Comparison of ENCODE assay signal across 1 cellular context in the genomic region with DNA sequence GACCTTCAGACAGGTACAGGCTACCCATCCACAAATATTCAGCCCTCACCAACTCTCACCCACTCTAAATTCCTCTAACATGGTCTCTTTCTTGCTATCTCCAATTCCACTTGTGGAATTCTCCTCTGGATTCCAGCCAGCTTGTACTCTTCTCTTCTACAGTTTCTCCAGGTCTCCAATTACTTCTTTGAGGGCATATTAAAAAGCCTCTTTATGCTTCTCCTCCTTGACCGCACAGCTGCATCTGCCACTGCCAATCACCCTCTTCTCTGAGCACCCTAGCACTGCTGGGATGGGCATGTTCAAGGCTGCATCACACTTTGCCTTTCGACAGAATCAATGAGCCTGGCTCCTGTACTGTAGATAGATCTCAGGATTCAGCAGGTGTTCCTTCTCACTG.
TF ChIP-seq lines count a peak whose summit lies in the region.

No MANE protein-coding gene starts in this region.

TF ChIP-seq in SK-N-SH, 30 proteins besides CTCF, POLR2A, EP300 and RAD21 (continued from another document):
- TF ChIP-seq, protein P1, sequence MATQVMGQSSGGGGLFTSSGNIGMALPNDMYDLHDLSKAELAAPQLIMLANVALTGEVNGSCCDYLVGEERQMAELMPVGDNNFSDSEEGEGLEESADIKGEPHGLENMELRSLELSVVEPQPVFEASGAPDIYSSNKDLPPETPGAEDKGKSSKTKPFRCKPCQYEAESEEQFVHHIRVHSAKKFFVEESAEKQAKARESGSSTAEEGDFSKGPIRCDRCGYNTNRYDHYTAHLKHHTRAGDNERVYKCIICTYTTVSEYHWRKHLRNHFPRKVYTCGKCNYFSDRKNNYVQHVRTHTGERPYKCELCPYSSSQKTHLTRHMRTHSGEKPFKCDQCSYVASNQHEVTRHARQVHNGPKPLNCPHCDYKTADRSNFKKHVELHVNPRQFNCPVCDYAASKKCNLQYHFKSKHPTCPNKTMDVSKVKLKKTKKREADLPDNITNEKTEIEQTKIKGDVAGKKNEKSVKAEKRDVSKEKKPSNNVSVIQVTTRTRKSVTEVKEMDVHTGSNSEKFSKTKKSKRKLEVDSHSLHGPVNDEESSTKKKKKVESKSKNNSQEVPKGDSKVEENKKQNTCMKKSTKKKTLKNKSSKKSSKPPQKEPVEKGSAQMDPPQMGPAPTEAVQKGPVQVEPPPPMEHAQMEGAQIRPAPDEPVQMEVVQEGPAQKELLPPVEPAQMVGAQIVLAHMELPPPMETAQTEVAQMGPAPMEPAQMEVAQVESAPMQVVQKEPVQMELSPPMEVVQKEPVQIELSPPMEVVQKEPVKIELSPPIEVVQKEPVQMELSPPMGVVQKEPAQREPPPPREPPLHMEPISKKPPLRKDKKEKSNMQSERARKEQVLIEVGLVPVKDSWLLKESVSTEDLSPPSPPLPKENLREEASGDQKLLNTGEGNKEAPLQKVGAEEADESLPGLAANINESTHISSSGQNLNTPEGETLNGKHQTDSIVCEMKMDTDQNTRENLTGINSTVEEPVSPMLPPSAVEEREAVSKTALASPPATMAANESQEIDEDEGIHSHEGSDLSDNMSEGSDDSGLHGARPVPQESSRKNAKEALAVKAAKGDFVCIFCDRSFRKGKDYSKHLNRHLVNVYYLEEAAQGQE (IDR thresholded peaks at IDR 0.05; ENCODE audit: low read depth, low read length), result no peak
- TF ChIP-seq, protein P2, sequence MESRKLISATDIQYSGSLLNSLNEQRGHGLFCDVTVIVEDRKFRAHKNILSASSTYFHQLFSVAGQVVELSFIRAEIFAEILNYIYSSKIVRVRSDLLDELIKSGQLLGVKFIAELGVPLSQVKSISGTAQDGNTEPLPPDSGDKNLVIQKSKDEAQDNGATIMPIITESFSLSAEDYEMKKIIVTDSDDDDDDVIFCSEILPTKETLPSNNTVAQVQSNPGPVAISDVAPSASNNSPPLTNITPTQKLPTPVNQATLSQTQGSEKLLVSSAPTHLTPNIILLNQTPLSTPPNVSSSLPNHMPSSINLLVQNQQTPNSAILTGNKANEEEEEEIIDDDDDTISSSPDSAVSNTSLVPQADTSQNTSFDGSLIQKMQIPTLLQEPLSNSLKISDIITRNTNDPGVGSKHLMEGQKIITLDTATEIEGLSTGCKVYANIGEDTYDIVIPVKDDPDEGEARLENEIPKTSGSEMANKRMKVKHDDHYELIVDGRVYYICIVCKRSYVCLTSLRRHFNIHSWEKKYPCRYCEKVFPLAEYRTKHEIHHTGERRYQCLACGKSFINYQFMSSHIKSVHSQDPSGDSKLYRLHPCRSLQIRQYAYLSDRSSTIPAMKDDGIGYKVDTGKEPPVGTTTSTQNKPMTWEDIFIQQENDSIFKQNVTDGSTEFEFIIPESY (IDR thresholded peaks at IDR 0.05; ENCODE audit: borderline replicate concordance, low read depth), result no peak
